In genomic region chr6:134114489-134114888, GRCh38 we compare ENCODE assay signal across 1 cellular context.
TF ChIP-seq lines count a peak whose summit lies in the region.

No MANE protein-coding gene starts in this region.

TF ChIP-seq in GM23338, 12 proteins besides CTCF, POLR2A, EP300 and RAD21 (continued from another document):
- TF ChIP-seq ZNF462 (CRISPR knock-in tag; IDR thresholded peaks at IDR 0.05): no peak
